In genomic region chr14:37384870-37385596, GRCh38 we compare ENCODE assay signal across 13 cellular contexts.
DNase-seq lines count a peak whose midpoint lies in the region; ATAC-seq and TF ChIP-seq lines count a peak whose summit lies in the region.
"Had no signal": no experiment of that assay in that cellular context is flagged by ENCODE, and none has a peak within 500 bp of the region (broad histone marks: within the 10 kb centered on the region; RNA-seq: fewer than 3 reads in every experiment).

No MANE protein-coding gene starts in this region.

- CTCF ChIA-PET in activated naive CD4-positive, alpha-beta T cell treated with anti-CD3 and anti-CD28 coated beads for 36 hours (lab: Charles Lee), result no interaction called here

- no peak for TF ChIP-seq CTCF in lower lobe of right lung (IDR thresholded peaks at IDR 0.05)
- TF ChIP-seq CTCF in esophagus muscularis mucosa (IDR thresholded peaks at IDR 0.05), result no peak

- H3K27ac ChIP-seq in lower lobe of right lung (no peak overlapping the region), esophagus muscularis mucosa (replicated peaks in 1 of 4) (no peak overlapping the region)
- H3K27ac ChIP-seq: adrenal gland, skin epidermis had no signal

- H3K27ac Mint-ChIP-seq in activated naive CD4-positive, alpha-beta T cell treated with anti-CD3 and anti-CD28 coated beads for 36 hours, result no peak overlapping the region
- H3K27ac Mint-ChIP-seq: stimulated activated naive CD8-positive, alpha-beta T cell treated with anti-CD3 and anti-CD28 coated beads, Interleukin-15, Interleukin-2, amounts not matched to agents 100 ng/mL and 50 ng/mL, for 24 hours had no signal

- no peaks in the 10 kb centered on the region for H3K27me3 ChIP-seq in lower lobe of right lung (ENCODE audit: low read depth)
- H3K27me3 ChIP-seq in esophagus muscularis mucosa, result no peaks in the 10 kb centered on the region
- H3K27me3 ChIP-seq: adrenal gland had no signal

- WGBS in esophagus muscularis mucosa, result 81% methylated on average over 6 of the region's 6 CpGs

- H3K4me3 ChIP-seq in lower lobe of right lung, result no peak overlapping the region
- H3K4me3 ChIP-seq in esophagus muscularis mucosa, result no peak overlapping the region
- H3K4me3 ChIP-seq: adrenal gland, skin epidermis had no signal

- no peak for TF ChIP-seq POLR2A in esophagus muscularis mucosa (IDR thresholded peaks at IDR 0.05; ENCODE audit: low read depth)

- H3K4me3 Mint-ChIP-seq in activated naive CD4-positive, alpha-beta T cell treated with anti-CD3 and anti-CD28 coated beads for 36 hours, result no peak overlapping the region
- H3K4me3 Mint-ChIP-seq: activated T-cell treated with anti-CD3 and anti-CD28 coated beads, Interleukin-2, amount 50 U/mL, for 4 hours; stimulated activated naive CD8-positive, alpha-beta T cell treated with anti-CD3 and anti-CD28 coated beads, Interleukin-15, Interleukin-2, amounts not matched to agents 100 ng/mL and 50 ng/mL, for 24 hours had no signal

- peak; percentile 2 for DNase-seq in HuH-7.5 (ENCODE audit: low spot score)
- DNase-seq in NCI-H2081 (lab: John Stamatoyannopoulos, UW), result peak; percentile 65 to 90
- peak; percentile 75 for DNase-seq in RPMI8226
- DNase-seq in lower lobe of right lung, result no peak
- no peak for DNase-seq in esophagus muscularis mucosa (ENCODE audit: extremely low spot score)
- DNase-seq in SIG-M5 (lab: John Stamatoyannopoulos, UW), result no peak
- no peak for DNase-seq in activated naive CD4-positive, alpha-beta T cell treated with anti-CD3 and anti-CD28 coated beads for 36 hours
- no peak for DNase-seq in stimulated activated CD4-positive, alpha-beta T cell treated with anti-CD3 and anti-CD28 coated beads, Interleukin-15, amount 100 ng/mL, for 24 hours
- DNase-seq: activated T-cell treated with anti-CD3 and anti-CD28 coated beads, Interleukin-2, amount 50 U/mL, for 4 hours; adrenal gland had no signal

- no peaks in the 10 kb centered on the region for H3K4me1 ChIP-seq in lower lobe of right lung
- H3K4me1 ChIP-seq in esophagus muscularis mucosa, result no peaks in the 10 kb centered on the region
- H3K4me1 ChIP-seq: adrenal gland had no signal

- no peaks in the 10 kb centered on the region for H3K9me3 ChIP-seq in lower lobe of right lung
- no peaks in the 10 kb centered on the region for H3K9me3 ChIP-seq in esophagus muscularis mucosa
- H3K9me3 ChIP-seq: adrenal gland had no signal

- H3K27me3 Mint-ChIP-seq in activated naive CD4-positive, alpha-beta T cell treated with anti-CD3 and anti-CD28 coated beads for 36 hours (ENCODE audit: low read depth), result no peaks in the 10 kb centered on the region
- H3K27me3 Mint-ChIP-seq: stimulated activated naive CD8-positive, alpha-beta T cell treated with anti-CD3 and anti-CD28 coated beads, Interleukin-15, Interleukin-2, amounts not matched to agents 100 ng/mL and 50 ng/mL, for 24 hours had no signal

- peak; percentile 79 to 89 for ATAC-seq in lower lobe of right lung
- ATAC-seq: activated T-cell treated with anti-CD3 and anti-CD28 coated beads, Interleukin-2, amount 50 U/mL, for 4 hours; SK-N-SH treated with all-trans-retinoic acid at 6 μM for 48 hours had no signal

- TF ChIP-seq EP300 in esophagus muscularis mucosa (IDR thresholded peaks at IDR 0.05), result no peak

- no peaks in the 10 kb centered on the region for H3K4me1 Mint-ChIP-seq in activated naive CD4-positive, alpha-beta T cell treated with anti-CD3 and anti-CD28 coated beads for 36 hours (ENCODE audit: low read depth)

- H3K36me3 Mint-ChIP-seq in activated naive CD4-positive, alpha-beta T cell treated with anti-CD3 and anti-CD28 coated beads for 36 hours (ENCODE audit: low read depth), result no peaks in the 10 kb centered on the region

- H3K9me3 Mint-ChIP-seq in activated naive CD4-positive, alpha-beta T cell treated with anti-CD3 and anti-CD28 coated beads for 36 hours, result peaks cover 6% of the 10 kb centered on the region

- intact Hi-C loops in lower lobe of right lung (cut with DNase I), result no loop called here
- intact Hi-C loops in esophagus muscularis mucosa (cut with DNase I), result no loop called here
- intact Hi-C loops in activated naive CD4-positive, alpha-beta T cell treated with anti-CD3 and anti-CD28 coated beads for 36 hours (cut with micrococcal nuclease), result no loop called here

- no peaks in the 10 kb centered on the region for H3K36me3 ChIP-seq in lower lobe of right lung
- H3K36me3 ChIP-seq in esophagus muscularis mucosa, result no peaks in the 10 kb centered on the region
- H3K36me3 ChIP-seq: adrenal gland had no signal

Comparison
In these comparisons a context has a peak if more than half of its experiments do, and no peak if none do; other contexts are left out.
1. DNase-seq: peak in HuH-7.5 (single experiment), NCI-H2081 (2 of 2) and RPMI8226 (single experiment); none in lower lobe of right lung (single experiment), esophagus muscularis mucosa (single experiment), SIG-M5 (single experiment), activated naive CD4-positive, alpha-beta T cell treated with anti-CD3 and anti-CD28 coated beads for 36 hours (single experiment) and stimulated activated CD4-positive, alpha-beta T cell treated with anti-CD3 and anti-CD28 coated beads, Interleukin-15, amount 100 ng/mL, for 24 hours (single experiment).